ENCODE assay signal across 1 cellular context in genomic region chr16:8885674-8886592, GRCh38.
TF ChIP-seq lines count a peak whose summit lies in the region.

No MANE protein-coding gene starts in this region.

TF ChIP-seq in HepG2, 621 proteins besides CTCF, POLR2A, EP300 and RAD21 (continued from another document and continues in another):
- TF ChIP-seq PLSCR1 (CRISPR knock-in tag; IDR thresholded peaks at IDR 0.05; ENCODE audit: borderline replicate concordance), result no peak
- TF ChIP-seq ZBTB3 (CRISPR knock-in tag; IDR thresholded peaks at IDR 0.05; ENCODE audit: borderline replicate concordance, low read depth), result no peak
- TF ChIP-seq ETV5 (CRISPR knock-in tag; IDR thresholded peaks at IDR 0.05; ENCODE audit: borderline replicate concordance), result no peak
- no peak for TF ChIP-seq ONECUT2 (CRISPR knock-in tag; IDR thresholded peaks at IDR 0.05)
- no peak for TF ChIP-seq CBFB (CRISPR knock-in tag; IDR thresholded peaks at IDR 0.05)
- TF ChIP-seq NPAS2 (CRISPR knock-in tag; IDR thresholded peaks at IDR 0.05; ENCODE audit: borderline replicate concordance), result no peak
- TF ChIP-seq ZNF333 (CRISPR knock-in tag; IDR thresholded peaks at IDR 0.05; ENCODE audit: borderline replicate concordance), result no peak
- TF ChIP-seq, protein P1, sequence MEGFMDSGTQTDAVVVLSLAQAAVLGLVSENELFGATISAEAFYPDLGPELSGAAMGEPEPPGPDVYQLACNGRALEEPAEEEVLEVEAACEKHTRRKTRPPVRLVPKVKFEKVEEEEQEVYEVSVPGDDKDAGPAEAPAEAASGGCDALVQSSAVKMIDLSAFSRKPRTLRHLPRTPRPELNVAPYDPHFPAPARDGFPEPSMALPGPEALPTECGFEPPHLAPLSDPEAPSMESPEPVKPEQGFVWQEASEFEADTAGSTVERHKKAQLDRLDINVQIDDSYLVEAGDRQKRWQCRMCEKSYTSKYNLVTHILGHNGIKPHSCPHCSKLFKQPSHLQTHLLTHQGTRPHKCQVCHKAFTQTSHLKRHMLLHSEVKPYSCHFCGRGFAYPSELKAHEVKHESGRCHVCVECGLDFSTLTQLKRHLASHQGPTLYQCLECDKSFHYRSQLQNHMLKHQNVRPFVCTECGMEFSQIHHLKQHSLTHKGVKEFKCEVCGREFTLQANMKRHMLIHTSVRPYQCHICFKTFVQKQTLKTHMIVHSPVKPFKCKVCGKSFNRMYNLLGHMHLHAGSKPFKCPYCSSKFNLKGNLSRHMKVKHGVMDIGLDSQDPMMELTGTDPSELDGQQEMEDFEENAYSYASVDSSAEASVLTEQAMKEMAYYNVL (CRISPR knock-in tag; IDR thresholded peaks at IDR 0.05; ENCODE audit: borderline replicate concordance), result no peak
- no peak for TF ChIP-seq ELK4 (CRISPR knock-in tag; IDR thresholded peaks at IDR 0.05; ENCODE audit: borderline replicate concordance)
- TF ChIP-seq ZNF446 (CRISPR knock-in tag; IDR thresholded peaks at IDR 0.05), result no peak
- TF ChIP-seq CBX5 (CRISPR knock-in tag; IDR thresholded peaks at IDR 0.05; ENCODE audit: borderline replicate concordance), result no peak
- TF ChIP-seq MXD3 (CRISPR knock-in tag; IDR thresholded peaks at IDR 0.05), result no peak
- TF ChIP-seq ZXDC (CRISPR knock-in tag; IDR thresholded peaks at IDR 0.05), result no peak
- no peak for TF ChIP-seq U2AF1 (optimal IDR thresholded peaks at IDR 0.05; ENCODE audit: low read depth, low read length)
- TF ChIP-seq TFDP1 (CRISPR knock-in tag; IDR thresholded peaks at IDR 0.05; ENCODE audit: borderline replicate concordance), result no peak; the same call in 1 of the 2 replicates
- TF ChIP-seq ZNF121 (CRISPR knock-in tag; IDR thresholded peaks at IDR 0.05), result 0 out of 2 replicates have a peak, but pooled peaks have one; percentile 21
- TF ChIP-seq PAXIP1 (CRISPR knock-in tag; conservative IDR thresholded peaks at IDR 0.05), result peak; percentile 25; the same call in 1 of the 2 replicates
- TF ChIP-seq ZFP41 (CRISPR knock-in tag; IDR thresholded peaks at IDR 0.05; ENCODE audit: borderline replicate concordance), result no peak
- no peak for TF ChIP-seq TOPORS (CRISPR knock-in tag; IDR thresholded peaks at IDR 0.05)
- TF ChIP-seq ZNF749 (CRISPR knock-in tag; IDR thresholded peaks at IDR 0.05; ENCODE audit: borderline replicate concordance), result 0 out of 2 replicates have a peak, but pooled peaks have one; percentile 64
- no peak for TF ChIP-seq ARNT (IDR thresholded peaks at IDR 0.05)
- no peak for TF ChIP-seq CENPT (CRISPR knock-in tag; IDR thresholded peaks at IDR 0.05; ENCODE audit: low read depth)
- peak; percentile 95 for TF ChIP-seq UBTF (CRISPR knock-in tag; IDR thresholded peaks at IDR 0.05)
- TF ChIP-seq SMC3 (IDR thresholded peaks at IDR 0.05; ENCODE audit: low read length), result no peak
- no peak for TF ChIP-seq ZNF556 (CRISPR knock-in tag; IDR thresholded peaks at IDR 0.05; ENCODE audit: borderline replicate concordance)
- TF ChIP-seq GABPA (IDR thresholded peaks at IDR 0.05; ENCODE audit: low read depth, low read length), result no peak
- no peak for TF ChIP-seq GABPA (CRISPR knock-in tag; IDR thresholded peaks at IDR 0.05; ENCODE audit: low read depth)
- peak; percentile 62 for TF ChIP-seq HNF4A (CRISPR knock-in tag; IDR thresholded peaks at IDR 0.05)
- no peak for TF ChIP-seq POLR2AphosphoS5 (IDR thresholded peaks at IDR 0.05; ENCODE audit: low read depth, low read length)
- TF ChIP-seq PAF1 (CRISPR knock-in tag; IDR thresholded peaks at IDR 0.05), result peak; percentile 32; the same call in 1 of the 2 replicates
- TF ChIP-seq BRD4 (CRISPR knock-in tag; IDR thresholded peaks at IDR 0.05), result no peak
- TF ChIP-seq ZNF431 (CRISPR knock-in tag; IDR thresholded peaks at IDR 0.05; ENCODE audit: borderline replicate concordance, low read depth), result no peak
- no peak for TF ChIP-seq SCMH1 (CRISPR knock-in tag; IDR thresholded peaks at IDR 0.05; ENCODE audit: borderline replicate concordance)
- TF ChIP-seq, protein P2, sequence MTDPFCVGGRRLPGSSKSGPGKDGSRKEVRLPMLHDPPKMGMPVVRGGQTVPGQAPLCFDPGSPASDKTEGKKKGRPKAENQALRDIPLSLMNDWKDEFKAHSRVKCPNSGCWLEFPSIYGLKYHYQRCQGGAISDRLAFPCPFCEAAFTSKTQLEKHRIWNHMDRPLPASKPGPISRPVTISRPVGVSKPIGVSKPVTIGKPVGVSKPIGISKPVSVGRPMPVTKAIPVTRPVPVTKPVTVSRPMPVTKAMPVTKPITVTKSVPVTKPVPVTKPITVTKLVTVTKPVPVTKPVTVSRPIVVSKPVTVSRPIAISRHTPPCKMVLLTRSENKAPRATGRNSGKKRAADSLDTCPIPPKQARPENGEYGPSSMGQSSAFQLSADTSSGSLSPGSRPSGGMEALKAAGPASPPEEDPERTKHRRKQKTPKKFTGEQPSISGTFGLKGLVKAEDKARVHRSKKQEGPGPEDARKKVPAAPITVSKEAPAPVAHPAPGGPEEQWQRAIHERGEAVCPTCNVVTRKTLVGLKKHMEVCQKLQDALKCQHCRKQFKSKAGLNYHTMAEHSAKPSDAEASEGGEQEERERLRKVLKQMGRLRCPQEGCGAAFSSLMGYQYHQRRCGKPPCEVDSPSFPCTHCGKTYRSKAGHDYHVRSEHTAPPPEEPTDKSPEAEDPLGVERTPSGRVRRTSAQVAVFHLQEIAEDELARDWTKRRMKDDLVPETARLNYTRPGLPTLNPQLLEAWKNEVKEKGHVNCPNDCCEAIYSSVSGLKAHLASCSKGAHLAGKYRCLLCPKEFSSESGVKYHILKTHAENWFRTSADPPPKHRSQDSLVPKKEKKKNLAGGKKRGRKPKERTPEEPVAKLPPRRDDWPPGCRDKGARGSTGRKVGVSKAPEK (CRISPR knock-in tag; IDR thresholded peaks at IDR 0.05; ENCODE audit: borderline replicate concordance), result no peak
- no peak for TF ChIP-seq SP1 (IDR thresholded peaks at IDR 0.05)
- TF ChIP-seq SP1 (CRISPR knock-in tag; IDR thresholded peaks at IDR 0.05), result no peak
- no peak for TF ChIP-seq SRF (IDR thresholded peaks at IDR 0.05; ENCODE audit: low read depth, low read length)
- peak; percentile 56 for TF ChIP-seq NRL (CRISPR knock-in tag; IDR thresholded peaks at IDR 0.05; ENCODE audit: borderline replicate concordance)
- TF ChIP-seq FLYWCH1 (CRISPR knock-in tag; IDR thresholded peaks at IDR 0.05), result 0 out of 2 replicates have a peak, but pooled peaks have one; percentile 52
- no peak for TF ChIP-seq ELF3 (CRISPR knock-in tag; IDR thresholded peaks at IDR 0.05)
- TF ChIP-seq, protein P3, sequence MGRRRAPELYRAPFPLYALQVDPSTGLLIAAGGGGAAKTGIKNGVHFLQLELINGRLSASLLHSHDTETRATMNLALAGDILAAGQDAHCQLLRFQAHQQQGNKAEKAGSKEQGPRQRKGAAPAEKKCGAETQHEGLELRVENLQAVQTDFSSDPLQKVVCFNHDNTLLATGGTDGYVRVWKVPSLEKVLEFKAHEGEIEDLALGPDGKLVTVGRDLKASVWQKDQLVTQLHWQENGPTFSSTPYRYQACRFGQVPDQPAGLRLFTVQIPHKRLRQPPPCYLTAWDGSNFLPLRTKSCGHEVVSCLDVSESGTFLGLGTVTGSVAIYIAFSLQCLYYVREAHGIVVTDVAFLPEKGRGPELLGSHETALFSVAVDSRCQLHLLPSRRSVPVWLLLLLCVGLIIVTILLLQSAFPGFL (CRISPR knock-in tag; IDR thresholded peaks at IDR 0.05), result no peak
- 0 out of 2 replicates have a peak, but pooled peaks have one; percentile 6 for TF ChIP-seq SPEN (CRISPR knock-in tag; IDR thresholded peaks at IDR 0.05; ENCODE audit: low read depth)
- TF ChIP-seq ZFP36L1 (CRISPR knock-in tag; IDR thresholded peaks at IDR 0.05), result no peak
- no peak for TF ChIP-seq PAX8 (CRISPR knock-in tag; IDR thresholded peaks at IDR 0.05; ENCODE audit: borderline replicate concordance)
- TF ChIP-seq ZNF274 (CRISPR knock-in tag; IDR thresholded peaks at IDR 0.05), result peak; percentile 32; the same call in 1 of the 2 replicates
- no peak; the same call in 1 of the 2 replicates for TF ChIP-seq HES4 (CRISPR knock-in tag; IDR thresholded peaks at IDR 0.05; ENCODE audit: borderline replicate concordance)
- TF ChIP-seq SNAPC5 (CRISPR knock-in tag; IDR thresholded peaks at IDR 0.05; ENCODE audit: borderline replicate concordance), result no peak
- TF ChIP-seq XBP1 (CRISPR knock-in tag; IDR thresholded peaks at IDR 0.05), result no peak
- TF ChIP-seq ZNF773 (CRISPR knock-in tag; IDR thresholded peaks at IDR 0.05; ENCODE audit: borderline replicate concordance), result no peak
